Comparison of ENCODE assay signal across 24 cellular contexts in genomic region chr12:58741226-58741625, GRCh38.
DNase-seq lines count a peak whose midpoint lies in the region; ATAC-seq, FAIRE-seq and TF ChIP-seq lines count a peak whose summit lies in the region.
"Had no signal": no experiment of that assay in that cellular context is flagged by ENCODE, and none has a peak within 500 bp of the region (broad histone marks: within the 10 kb centered on the region; RNA-seq: fewer than 3 reads in every experiment).

No MANE protein-coding gene starts in this region.

- H3K4me1 ChIP-seq in HepG2 (ENCODE audit: insufficient read depth, low read length) (no peaks in the 10 kb centered on the region), right lobe of liver (no peaks in the 10 kb centered on the region)
- H3K4me1 ChIP-seq: ascending aorta, lower lobe of right lung, upper lobe of right lung had no signal

- no TSS peak for BruUV-seq in HepG2 (replicated peaks; lab: Mats Ljungman, UMichigan)

- no peaks in the 10 kb centered on the region for H3K27me3 Mint-ChIP-seq in activated CD4-positive, alpha-beta memory T cell treated with anti-CD3 and anti-CD28 coated beads for 36 hours
- no peaks in the 10 kb centered on the region for H3K27me3 Mint-ChIP-seq in activated T-cell treated with anti-CD3 and anti-CD28 coated beads, Interleukin-2, amount 50 U/mL, for 72 hours (ENCODE audit: low read depth)
- H3K27me3 Mint-ChIP-seq: B cell had no signal

- H3K27ac ChIP-seq in HepG2 (ENCODE audit: extremely low read length, insufficient read depth, low read length) (no peak overlapping the region), right lobe of liver (no peak overlapping the region)
- H3K27ac ChIP-seq: ascending aorta, lower lobe of right lung, RWPE1, upper lobe of right lung had no signal

- WGBS in HepG2 (ENCODE audit: low lambda C conversion rate), result 44% methylated on average over 2 of the region's 2 CpGs
- 83% methylated on average over 2 of the region's 2 CpGs for WGBS in right lobe of liver (ENCODE audit: insufficient coverage, low coverage, low lambda C conversion rate, missing lambda C conversion rate)

- 0 out of 3 replicates have a peak, but pooled peaks have one; percentile 34 for ATAC-seq in HepG2
- no peak for ATAC-seq in right lobe of liver
- ATAC-seq in activated T-cell treated with anti-CD3 and anti-CD28 coated beads, Interleukin-2, amount 50 U/mL, for 72 hours (replicated peaks in 1 of 2), result no peak
- ATAC-seq: lower lobe of right lung, sciatic nerve, upper lobe of right lung had no signal

- H3K4me2 ChIP-seq in HepG2 (ENCODE audit: low read depth, low read length), result no peak overlapping the region

- H2AFZ ChIP-seq in HepG2 (ENCODE audit: low read length), result no peak overlapping the region

- H3K4me3 Mint-ChIP-seq in activated CD4-positive, alpha-beta memory T cell treated with anti-CD3 and anti-CD28 coated beads for 36 hours, result no peak overlapping the region
- no peak overlapping the region for H3K4me3 Mint-ChIP-seq in activated T-cell treated with anti-CD3 and anti-CD28 coated beads, Interleukin-2, amount 50 U/mL, for 72 hours
- H3K4me3 Mint-ChIP-seq: B cell; T-helper 2 cell treated with Interferon-gamma antibody and Interleukin-4, amounts not matched to agents 5 μg/mL and 100 μg/mL, for 36 hours had no signal

- H3K4me1 Mint-ChIP-seq in activated CD4-positive, alpha-beta memory T cell treated with anti-CD3 and anti-CD28 coated beads for 36 hours (ENCODE audit: low read depth), result no peaks in the 10 kb centered on the region
- H3K4me1 Mint-ChIP-seq in activated T-cell treated with anti-CD3 and anti-CD28 coated beads, Interleukin-2, amount 50 U/mL, for 72 hours (ENCODE audit: low read depth), result no peaks in the 10 kb centered on the region
- H3K4me1 Mint-ChIP-seq: B cell had no signal

- H3K4me3 ChIP-seq in HepG2 (replicated peaks in 1 of 3; ENCODE audit: insufficient read depth in 1 of 3, low read depth in 2 of 3, low read length in 3 of 3), result no peak overlapping the region
- no peak overlapping the region for H3K4me3 ChIP-seq in right lobe of liver
- H3K4me3 ChIP-seq in cardiac fibroblast (replicated peaks in 1 of 2; ENCODE audit: low read depth in 2 of 2, low read length in 2 of 2), result no peak overlapping the region
- H3K4me3 ChIP-seq: ascending aorta, lower lobe of right lung, upper lobe of right lung had no signal

- H3K36me3 Mint-ChIP-seq in activated CD4-positive, alpha-beta memory T cell treated with anti-CD3 and anti-CD28 coated beads for 36 hours, result no peaks in the 10 kb centered on the region
- H3K36me3 Mint-ChIP-seq in activated T-cell treated with anti-CD3 and anti-CD28 coated beads, Interleukin-2, amount 50 U/mL, for 72 hours (ENCODE audit: insufficient read depth in 2 of 2), result no peaks in the 10 kb centered on the region

- TF ChIP-seq POLR2A in HepG2 (IDR thresholded peaks at IDR 0.05; ENCODE audit: insufficient read depth in 1 of 2, low read depth in 2 of 2, low read length in 2 of 2) (no peak), right lobe of liver (IDR thresholded peaks at IDR 0.05) (no peak)

- no peaks in the 10 kb centered on the region for H3K9me3 Mint-ChIP-seq in activated CD4-positive, alpha-beta memory T cell treated with anti-CD3 and anti-CD28 coated beads for 36 hours
- H3K9me3 Mint-ChIP-seq in activated T-cell treated with anti-CD3 and anti-CD28 coated beads, Interleukin-2, amount 50 U/mL, for 72 hours, result peaks cover 2 to 8% of the 10 kb centered on the region in 2 donors
- H3K9me3 Mint-ChIP-seq: T-helper 2 cell treated with Interferon-gamma antibody and Interleukin-4, amounts not matched to agents 5 μg/mL and 100 μg/mL, for 36 hours had no signal

- TF ChIP-seq EP300 in HepG2 (IDR thresholded peaks at IDR 0.05; ENCODE audit: low read depth in 2 of 2, low read length in 2 of 2), result no peak
- TF ChIP-seq EP300 in HepG2 (CRISPR knock-in tag; IDR thresholded peaks at IDR 0.05; ENCODE audit: borderline replicate concordance), result no peak

- H3K36me3 ChIP-seq in HepG2 (replicated peaks in 1 of 2; ENCODE audit: control insufficient read depth in 1 of 2, insufficient read depth in 2 of 2, low read length in 2 of 2), result no peaks in the 10 kb centered on the region
- H3K36me3 ChIP-seq in right lobe of liver, result no peaks in the 10 kb centered on the region
- H3K36me3 ChIP-seq: ascending aorta, lower lobe of right lung, upper lobe of right lung had no signal

- H3K9me3 ChIP-seq in HepG2 (ENCODE audit: low read length) (no peaks in the 10 kb centered on the region), right lobe of liver (no peaks in the 10 kb centered on the region)
- H3K9me3 ChIP-seq: ascending aorta, lower lobe of right lung, upper lobe of right lung had no signal

- TF ChIP-seq RAD21 in HepG2 (CRISPR knock-in tag; IDR thresholded peaks at IDR 0.05), result no peak

- no peak overlapping the region for H3K27ac Mint-ChIP-seq in activated CD4-positive, alpha-beta memory T cell treated with anti-CD3 and anti-CD28 coated beads for 36 hours
- no peak overlapping the region for H3K27ac Mint-ChIP-seq in activated T-cell treated with anti-CD3 and anti-CD28 coated beads, Interleukin-2, amount 50 U/mL, for 72 hours
- H3K27ac Mint-ChIP-seq: B cell; T-helper 2 cell treated with Interferon-gamma antibody and Interleukin-4, amounts not matched to agents 5 μg/mL and 100 μg/mL, for 36 hours had no signal

- H3K9ac ChIP-seq in HepG2 (ENCODE audit: insufficient read depth, low read depth, low read length), result no peak overlapping the region

- H3K79me2 ChIP-seq in HepG2 (ENCODE audit: insufficient read depth, low read length), result no peaks in the 10 kb centered on the region

- in situ Hi-C loops in HepG2 (cut with HindIII; ENCODE audit: extremely low pct_ligation_motif_present, low pct_unique_long_range_greater_than_20kb), result no loop called here

- no peaks in the 10 kb centered on the region for H3K27me3 ChIP-seq in HepG2 (ENCODE audit: control insufficient read depth in 1 of 2, insufficient read depth in 2 of 2, low read length in 2 of 2)
- H3K27me3 ChIP-seq in right lobe of liver, result no peaks in the 10 kb centered on the region
- H3K27me3 ChIP-seq: ascending aorta, upper lobe of right lung had no signal

- POLR2A ChIA-PET in HepG2 (lab: Yijun Ruan, JAX), result no interaction called here
- POLR2A ChIA-PET in activated CD4-positive, alpha-beta memory T cell treated with anti-CD3 and anti-CD28 coated beads for 36 hours (lab: Charles Lee), result no interaction called here

- no peaks in the 10 kb centered on the region for H4K20me1 ChIP-seq in HepG2 (ENCODE audit: insufficient read depth, low read length)

- DNase-seq in HepG2 (ENCODE audit: low spot score) (no peak), right lobe of liver (no peak), NAMALWA (ENCODE audit: low spot score) (peak; percentile 6), cardiac fibroblast (ENCODE audit: low read depth in 2 of 2) (peak in 1 of 2 donors; percentile 34), urothelium cell line (ENCODE audit: low spot score) (no peak), DMS114 treated with DMSO at 0.1 percent for 48 hours (lab: John Stamatoyannopoulos, UW; ENCODE audit: unreplicated experiment) (no peak)
- no peak for DNase-seq in activated CD4-positive, alpha-beta memory T cell treated with anti-CD3 and anti-CD28 coated beads for 36 hours
- no peak for DNase-seq in activated T-cell treated with anti-CD3 and anti-CD28 coated beads, Interleukin-2, amount 50 U/mL, for 72 hours
- DNase-seq: activated CD8-positive, alpha-beta memory T cell treated with anti-CD3 and anti-CD28 coated beads for 24 hours; activated naive CD4-positive, alpha-beta T cell treated with anti-CD3 and anti-CD28 coated beads, Interleukin-2, amount 50 U/mL, for 16 hours; activated T-cell treated with anti-CD3 and anti-CD28 coated beads, Interleukin-2, amount 50 U/mL, for 48 hours; H7; kidney; lower lobe of right lung; NCI-H1436; NCI-H510A; posterior cingulate gyrus; upper lobe of right lung had no signal

- intact Hi-C loops in HepG2 (cut with micrococcal nuclease; ENCODE audit: unreplicated experiment) (no loop called here), right lobe of liver (cut with DNase I) (no loop called here)
- intact Hi-C loops in activated CD4-positive, alpha-beta memory T cell treated with anti-CD3 and anti-CD28 coated beads for 36 hours (cut with micrococcal nuclease), result no loop called here

- FAIRE-seq in HepG2 (lab: Jason Lieb, UNC) (no peak), urothelium cell line (lab: Jason Lieb, UNC) (peak; percentile 27)
- FAIRE-seq: A204.1, kidney had no signal

- CTCF ChIA-PET in HepG2 (lab: Yijun Ruan, JAX; ENCODE audit: low intra/inter-chr PET ratio, low total read pairs), result no interaction called here
- CTCF ChIA-PET in activated CD4-positive, alpha-beta memory T cell treated with anti-CD3 and anti-CD28 coated beads for 36 hours (lab: Charles Lee), result no interaction called here

- 0 out of 2 replicates have a peak, but pooled peaks have one; percentile 4 for TF ChIP-seq CTCF in HepG2 (CRISPR knock-in tag; IDR thresholded peaks at IDR 0.05)
- no peak for TF ChIP-seq CTCF in right lobe of liver (IDR thresholded peaks at IDR 0.05)
- TF ChIP-seq CTCF in cardiac fibroblast (IDR thresholded peaks at IDR 0.05; ENCODE audit: low read depth, low read length), result peak; percentile 11

TF ChIP-seq in HepG2, 621 proteins besides CTCF, POLR2A, EP300 and RAD21 (continues in another document):
- no peak for TF ChIP-seq PLRG1 (conservative IDR thresholded peaks at IDR 0.05)
- TF ChIP-seq ZC3H4 (CRISPR knock-in tag; IDR thresholded peaks at IDR 0.05; ENCODE audit: borderline replicate concordance), result no peak
- no peak for TF ChIP-seq NFATC3 (CRISPR knock-in tag; IDR thresholded peaks at IDR 0.05)
- no peak for TF ChIP-seq PCBP1 (IDR thresholded peaks at IDR 0.05; ENCODE audit: borderline replicate concordance, low read depth, low read length)
- TF ChIP-seq SALL1 (CRISPR knock-in tag; IDR thresholded peaks at IDR 0.05), result no peak
- TF ChIP-seq ZNF329 (CRISPR knock-in tag; IDR thresholded peaks at IDR 0.05; ENCODE audit: low read depth), result no peak
- TF ChIP-seq ZNF547 (CRISPR knock-in tag; IDR thresholded peaks at IDR 0.05), result no peak
- no peak for TF ChIP-seq LCORL (IDR thresholded peaks at IDR 0.05)
- no peak for TF ChIP-seq LCORL (CRISPR knock-in tag; IDR thresholded peaks at IDR 0.05)
- no peak for TF ChIP-seq ELK4 (CRISPR knock-in tag; IDR thresholded peaks at IDR 0.05; ENCODE audit: borderline replicate concordance)

Comparison
In these comparisons a context has a peak if more than half of its experiments do, and no peak if none do; other contexts are left out.
1. CTCF ChIP-seq: peak in HepG2 (single experiment) and cardiac fibroblast (single experiment); none in right lobe of liver (0 of 4).